Comparison of ENCODE assay signal across 29 cellular contexts in the genomic region with DNA sequence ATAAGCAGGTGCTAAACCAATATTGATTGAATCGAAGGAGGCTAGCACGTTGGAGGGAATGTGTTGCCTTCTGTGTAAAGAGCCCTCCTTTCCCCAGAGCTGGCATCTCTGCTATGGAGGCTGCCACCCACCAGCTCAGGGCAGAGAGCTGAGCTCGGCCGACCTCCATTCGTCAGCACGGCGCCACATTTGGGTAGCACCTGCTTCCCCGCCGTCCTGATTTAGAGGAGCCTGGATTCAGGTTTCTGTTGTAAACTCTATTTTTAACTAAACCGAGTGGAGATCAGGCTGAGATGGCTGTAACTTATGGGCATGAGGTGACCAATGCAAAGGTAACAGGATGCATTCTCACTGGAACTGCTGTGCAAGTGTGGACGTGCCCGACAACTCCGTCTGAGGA.
DNase-seq lines count a peak whose midpoint lies in the region; ATAC-seq, FAIRE-seq and TF ChIP-seq lines count a peak whose summit lies in the region.
"Had no signal": no experiment of that assay in that cellular context is flagged by ENCODE, and none has a peak within 500 bp of the region (broad histone marks: within the 10 kb centered on the region; RNA-seq: fewer than 3 reads in every experiment).

No MANE protein-coding gene starts in this region.

- TF ChIP-seq CTCF in DND-41 (IDR thresholded peaks at IDR 0.05; ENCODE audit: borderline replicate concordance, extremely low read depth, low read length, poor library complexity, severe bottlenecking) (no peak), bronchial epithelial cell (IDR thresholded peaks at IDR 0.05; ENCODE audit: insufficient read depth, low read length, severe bottlenecking) (no peak), esophagus muscularis mucosa (IDR thresholded peaks at IDR 0.05) (no peak)

- no peak overlapping the region for H3K4me3 Mint-ChIP-seq in activated CD4-positive, alpha-beta T cell treated with anti-CD3 and anti-CD28 coated beads, Interleukin-2, amount 10 ng/mL, durations not matched to agents 7 days and 5 days
- H3K4me3 Mint-ChIP-seq: CD4-positive, alpha-beta T cell; HFFc6 had no signal

- H3K4me1 ChIP-seq in DND-41 (ENCODE audit: insufficient read depth, low read length) (peaks cover 19% of the 10 kb centered on the region; the same call in 1 of the 2 replicates), esophagus muscularis mucosa (peaks cover 32 to 41% (median 36%) of the 10 kb centered on the region in 4 donors)

- H3K79me2 ChIP-seq in DND-41 (ENCODE audit: insufficient read depth, low read length): peaks cover 96% of the 10 kb centered on the region

- ATAC-seq in DND-41 (ENCODE audit: insufficient read depth, low read depth): no peak
- ATAC-seq: GM12878, PC-3 had no signal

- CTCF ChIA-PET in activated CD4-positive, alpha-beta T cell treated with anti-CD3 and anti-CD28 coated beads, Interleukin-2, amount 10 ng/mL, durations not matched to agents 7 days and 5 days (lab: Charles Lee): no interaction called here

- H3K4me3 ChIP-seq in DND-41 (ENCODE audit: low read depth in 1 of 2, low read length in 2 of 2) (no peak overlapping the region), bronchial epithelial cell (ENCODE audit: low read depth, low read length) (no peak overlapping the region), esophagus muscularis mucosa (no peak overlapping the region)
- H3K4me3 ChIP-seq: BLaER1 treated with 17β-estradiol and CSF1 and Interleukin-3, amounts not matched to agents 10 nM and 100 nM; GM12878; HAP-1; SJSA1 had no signal

- H3K27me3 Mint-ChIP-seq in activated CD4-positive, alpha-beta T cell treated with anti-CD3 and anti-CD28 coated beads, Interleukin-2, amount 10 ng/mL, durations not matched to agents 7 days and 5 days: no peaks in the 10 kb centered on the region
- H3K27me3 Mint-ChIP-seq: CD4-positive, alpha-beta T cell had no signal

- H4K20me1 ChIP-seq in DND-41 (ENCODE audit: insufficient read depth, low read length): peaks cover 21% of the 10 kb centered on the region; the same call in 1 of the 2 replicates

- H3K36me3 ChIP-seq in DND-41 (ENCODE audit: insufficient read depth, low read length) (peaks cover 91% of the 10 kb centered on the region), bronchial epithelial cell (ENCODE audit: control insufficient read depth, insufficient read depth, low read length) (no peaks in the 10 kb centered on the region), esophagus muscularis mucosa (no peaks in the 10 kb centered on the region)
- H3K36me3 ChIP-seq: HAP-1, SJSA1 had no signal

- H3K9ac ChIP-seq in DND-41 (ENCODE audit: low read depth, low read length): no peak overlapping the region
- H3K9ac ChIP-seq: BLaER1 treated with 17β-estradiol and CSF1 and Interleukin-3, amounts not matched to agents 10 nM and 100 nM had no signal

- TF ChIP-seq EP300 in esophagus muscularis mucosa (IDR thresholded peaks at IDR 0.05): no peak

- H3K27ac ChIP-seq in DND-41 (ENCODE audit: low read length): peak overlapping the region; percentile 49
- peak overlapping the region; percentile 58 for H3K27ac ChIP-seq in layer of hippocampus (ENCODE audit: low read depth, low read length)
- peak overlapping the region; percentile 27 for H3K27ac ChIP-seq in temporal lobe (ENCODE audit: low read depth, low read length)
- H3K27ac ChIP-seq in esophagus muscularis mucosa (replicated peaks in 1 of 4): no peak overlapping the region
- H3K27ac ChIP-seq: BLaER1 treated with 17β-estradiol and CSF1 and Interleukin-3, amounts not matched to agents 10 nM and 100 nM; SJSA1 had no signal

- intact Hi-C loops in esophagus muscularis mucosa (cut with DNase I): no loop called here

- TF ChIP-seq POLR2A in esophagus muscularis mucosa (IDR thresholded peaks at IDR 0.05; ENCODE audit: low read depth): no peak

- no peaks in the 10 kb centered on the region for H3K9me3 Mint-ChIP-seq in activated CD4-positive, alpha-beta T cell treated with anti-CD3 and anti-CD28 coated beads, Interleukin-2, amount 10 ng/mL, durations not matched to agents 7 days and 5 days
- H3K9me3 Mint-ChIP-seq: CD4-positive, alpha-beta T cell; HFFc6 had no signal

- 95% methylated on average over 13 of the region's 13 CpGs for WGBS in esophagus muscularis mucosa

- H3K4me1 Mint-ChIP-seq in activated CD4-positive, alpha-beta T cell treated with anti-CD3 and anti-CD28 coated beads, Interleukin-2, amount 10 ng/mL, durations not matched to agents 7 days and 5 days: no peaks in the 10 kb centered on the region

- H3K4me2 ChIP-seq in DND-41 (ENCODE audit: insufficient read depth, low read length): no peak overlapping the region
- H3K4me2 ChIP-seq: BLaER1 treated with 17β-estradiol and CSF1 and Interleukin-3, amounts not matched to agents 10 nM and 100 nM had no signal

- POLR2A ChIA-PET in activated CD4-positive, alpha-beta T cell treated with anti-CD3 and anti-CD28 coated beads, Interleukin-2, amount 10 ng/mL, durations not matched to agents 7 days and 5 days (lab: Charles Lee): interaction anchor here (0.5 kb wide), 1 partner anchor 1170 kb away, joined by 3 read pairs; no protein-coding TSS in a partner anchor

- H3K36me3 Mint-ChIP-seq in activated CD4-positive, alpha-beta T cell treated with anti-CD3 and anti-CD28 coated beads, Interleukin-2, amount 10 ng/mL, durations not matched to agents 7 days and 5 days (ENCODE audit: low read depth): no peaks in the 10 kb centered on the region

- H2AFZ ChIP-seq in DND-41 (ENCODE audit: low read depth, low read length): no peak overlapping the region

- H3K9me3 ChIP-seq in DND-41 (ENCODE audit: insufficient read depth, low read length, severe bottlenecking) (no peaks in the 10 kb centered on the region), esophagus muscularis mucosa (no peaks in the 10 kb centered on the region)
- H3K9me3 ChIP-seq: HAP-1, SJSA1 had no signal

- H3K27ac Mint-ChIP-seq in activated CD4-positive, alpha-beta T cell treated with anti-CD3 and anti-CD28 coated beads, Interleukin-2, amount 10 ng/mL, durations not matched to agents 7 days and 5 days: no peak overlapping the region
- H3K27ac Mint-ChIP-seq: CD4-positive, alpha-beta T cell; HFFc6 had no signal

- FAIRE-seq in bronchial epithelial cell (lab: Jason Lieb, UNC) (no peak), RCC 7860 (lab: Jason Lieb, UNC) (no peak)
- FAIRE-seq: A204.1, GM12878 had no signal

- no peak for DNase-seq in DND-41
- peak; percentile 13 for DNase-seq in bronchial epithelial cell (ENCODE audit: low read depth)
- no peak for DNase-seq in esophagus muscularis mucosa (ENCODE audit: extremely low spot score)
- DNase-seq in activated CD4-positive, alpha-beta T cell treated with anti-CD3 and anti-CD28 coated beads, Interleukin-2, amount 10 ng/mL, durations not matched to agents 7 days and 5 days: no peak
- no peak for DNase-seq in EL
- DNase-seq in RCC 7860 (ENCODE audit: low spot score): no peak
- DNase-seq: AML-193; CD4-positive, alpha-beta T cell; DMS53; GDM1; GOT3; HFFc6; IMR-90; KG1; MM.1S; NCI-H1694; NCI-H446 treated with DMSO at 0.1 percent for 48 hours; NCI-H526; NCI-H82; NK-92 treated with Interleukin-12 subunit alpha and Interleukin-12 subunit beta, amount 100 ng/mL, for 24 hours; PC-3; Right ventricle myocardium superior had no signal

- H3K27me3 ChIP-seq in DND-41 (ENCODE audit: insufficient read depth, low read length, poor library complexity) (no peaks in the 10 kb centered on the region), bronchial epithelial cell (ENCODE audit: control insufficient read depth, insufficient read depth, low read length) (no peaks in the 10 kb centered on the region), layer of hippocampus (ENCODE audit: control insufficient read depth, insufficient read depth, low read length) (no peaks in the 10 kb centered on the region), esophagus muscularis mucosa (no peaks in the 10 kb centered on the region)
- H3K27me3 ChIP-seq: BLaER1 treated with 17β-estradiol and CSF1 and Interleukin-3, amounts not matched to agents 10 nM and 100 nM; SJSA1 had no signal

Comparison
In these comparisons a context has a peak if more than half of its experiments do, and no peak if none do; other contexts are left out.
1. H3K27ac ChIP-seq: peak in DND-41 (single experiment), layer of hippocampus (single experiment) and temporal lobe (single experiment); none in esophagus muscularis mucosa (0 of 4).